Comparison of ENCODE assay signal across 8 cellular contexts in genomic region chr10:43461950-43462349, GRCh38. TPM values are rescaled to one million over a fixed set of nuclear protein-coding genes. Genes with fewer than 3 reads are reported as not detected.
DNase-seq lines count a peak whose midpoint lies in the region; ATAC-seq and TF ChIP-seq lines count a peak whose summit lies in the region.

No MANE protein-coding gene starts in this region.

- intact Hi-C loops in ascending aorta (cut with DNase I) (loop anchor here (1.0 kb wide), 1 partner anchor 169 kb away; no protein-coding TSS in a partner anchor), sigmoid colon (cut with DNase I) (loop anchor here (1.0 to 5.0 kb wide), 2 partner anchors 115 to 169 kb away; no protein-coding TSS in a partner anchor)

- DNase-seq in Caki2 (ENCODE audit: low read depth), result peak; percentile 73
- peak; percentile 17 for DNase-seq in NCI-H510A (lab: John Stamatoyannopoulos, UW)
- no peak for DNase-seq in ascending aorta (ENCODE audit: low spot score in 2 of 2)
- peak; percentile 92 for DNase-seq in hepatocyte (ENCODE audit: low spot score)
- DNase-seq in sigmoid colon, result no peak
- no peak for DNase-seq in activated effector memory CD4-positive, alpha-beta T cell treated with anti-CD3 and anti-CD28 coated beads, Interleukin-2, amount 50 U/mL, for 16 hours

- TF ChIP-seq CTCF in ascending aorta (IDR thresholded peaks at IDR 0.05), result peak; percentile 41 to 75 (median 57)
- TF ChIP-seq CTCF in hepatocyte (IDR thresholded peaks at IDR 0.05; ENCODE audit: poor library complexity), result peak; percentile 79
- peak; percentile 43 to 63 (median 56) for TF ChIP-seq CTCF in sigmoid colon (IDR thresholded peaks at IDR 0.05)

- ATAC-seq in GM18868 (IDR thresholded peaks at IDR 0.05; ENCODE audit: unreplicated experiment), result peak; percentile 84
- ATAC-seq in HG03460 (IDR thresholded peaks at IDR 0.05; ENCODE audit: unreplicated experiment), result peak; percentile 84

- H3K36me3 ChIP-seq in ascending aorta (no peaks in the 10 kb centered on the region), hepatocyte (replicated peaks; ENCODE audit: insufficient read depth, low read depth) (no peaks in the 10 kb centered on the region), sigmoid colon (no peaks in the 10 kb centered on the region)

- 52% methylated on average over 5 of the region's 5 CpGs for WGBS in hepatocyte (ENCODE audit: low lambda C conversion rate, missing lambda C conversion rate)
- 12 to 39% methylated on average over 5 of the region's 5 CpGs for WGBS in sigmoid colon, 2 donors

- H3K4me2 ChIP-seq in hepatocyte, result no peak overlapping the region

- H3K9me3 ChIP-seq in ascending aorta, result no peaks in the 10 kb centered on the region
- H3K9me3 ChIP-seq in hepatocyte (ENCODE audit: low read depth), result no peaks in the 10 kb centered on the region
- no peaks in the 10 kb centered on the region for H3K9me3 ChIP-seq in sigmoid colon

- H3K9me2 ChIP-seq in hepatocyte (replicated peaks; ENCODE audit: insufficient read depth), result no peaks in the 10 kb centered on the region

- no peaks in the 10 kb centered on the region for H3K27me3 ChIP-seq in ascending aorta
- H3K27me3 ChIP-seq in hepatocyte, result no peaks in the 10 kb centered on the region
- no peaks in the 10 kb centered on the region for H3K27me3 ChIP-seq in sigmoid colon

- TF ChIP-seq EP300 in sigmoid colon (IDR thresholded peaks at IDR 0.05), result no peak

- H3K27ac ChIP-seq in ascending aorta (no peak overlapping the region), hepatocyte (no peak overlapping the region), sigmoid colon (no peak overlapping the region)

- no peaks in the 10 kb centered on the region for H4K20me1 ChIP-seq in hepatocyte (ENCODE audit: insufficient read depth, poor library complexity, severe bottlenecking)

- no peaks in the 10 kb centered on the region for H3K79me2 ChIP-seq in hepatocyte

- H3K4me1 ChIP-seq in ascending aorta, result no peaks in the 10 kb centered on the region
- no peaks in the 10 kb centered on the region for H3K4me1 ChIP-seq in hepatocyte (ENCODE audit: insufficient read depth)
- peaks cover 0 to 5% (median 0%) of the 10 kb centered on the region in 4 donors for H3K4me1 ChIP-seq in sigmoid colon

- H2AFZ ChIP-seq in hepatocyte, result no peak overlapping the region

- H3K4me3 ChIP-seq in ascending aorta, result no peak overlapping the region
- H3K4me3 ChIP-seq in hepatocyte, result no peak overlapping the region
- no peak overlapping the region for H3K4me3 ChIP-seq in sigmoid colon

- TF ChIP-seq POLR2A in sigmoid colon (IDR thresholded peaks at IDR 0.05), result no peak

- in situ Hi-C loops in Caki2 (cut with HindIII; ENCODE audit: low pct_unique_long_range_greater_than_20kb, low sequenced_read_pairs), result no loop called here

RNA-seq across cellular contexts. Expression of gene ZNF487, which starts 25.0 kb away (rescaled TPM):
- total RNA-seq in Caki2 (2014; rRNA removed; shearing (Covaris generic); ENCODE audit: low replicate concordance), result 6.0 and 7.1 TPM in 2 replicates
- total RNA-seq in ascending aorta, result 3.9 TPM
- total RNA-seq in hepatocyte, result 8.1 and 9.3 TPM in 2 replicates
- polyA plus RNA-seq in hepatocyte, result 5.6 and 8.9 TPM in 2 replicates
- total RNA-seq in sigmoid colon, result 10 to 100 TPM in 3 of 4 donors, 1 to 10 TPM in 1; 6.1 to 21.6 (median 13.3) TPM
- 1 to 10 TPM; 5.3 to 6.6 (median 6.5) TPM for polyA plus RNA-seq in sigmoid colon

RNA-seq across cellular contexts. Expression of gene HNRNPF, which starts 53.0 kb away (rescaled TPM):
- 253 and 281 TPM in 2 replicates for total RNA-seq in Caki2 (2014; rRNA removed; shearing (Covaris generic); ENCODE audit: low replicate concordance)
- total RNA-seq in ascending aorta, result 101 TPM
- 186 and 217 TPM in 2 replicates for total RNA-seq in hepatocyte
- polyA plus RNA-seq in hepatocyte, result 117 and 134 TPM in 2 replicates
- 100 to 1,000 TPM; 101 to 185 (median 150) TPM for total RNA-seq in sigmoid colon
- polyA plus RNA-seq in sigmoid colon, result 100 to 1,000 TPM; 117 to 194 (median 134) TPM

Comparison
In these comparisons a context has a peak if more than half of its experiments do, and no peak if none do; other contexts are left out.
1. DNase-seq: peak in Caki2 (single experiment), NCI-H510A (single experiment) and hepatocyte (single experiment); none in ascending aorta (0 of 2), sigmoid colon (single experiment) and activated effector memory CD4-positive, alpha-beta T cell treated with anti-CD3 and anti-CD28 coated beads, Interleukin-2, amount 50 U/mL, for 16 hours (single experiment).
2. Peak in every context shown above with its lines, with median percentiles within 50 percentile points of each other: CTCF ChIP-seq.